30 cellular contexts compared by ENCODE assay signal in genomic region chr5:57690724-57691123, GRCh38.
"Had no signal": no experiment of that assay in that cellular context is flagged by ENCODE, and none has a peak within 500 bp of the region (broad histone marks: within the 10 kb centered on the region; RNA-seq: fewer than 3 reads in every experiment).

No MANE protein-coding gene starts in this region.

- H3K4me2 ChIP-seq: KMS-11 had no signal

- H3K36me3 ChIP-seq: breast epithelium, MG63 had no signal

- H3K9me3 ChIP-seq: breast epithelium, MG63 had no signal

- H3K27ac ChIP-seq: breast epithelium, KMS-11, VCaP had no signal

- H3K27me3 ChIP-seq: breast epithelium, MG63 had no signal

- H3K4me3 Mint-ChIP-seq: activated CD8-positive, alpha-beta T cell treated with anti-CD3 and anti-CD28 coated beads, Interleukin-2, amount 10 ng/mL, durations not matched to agents 7 days and 5 days; activated naive CD4-positive, alpha-beta T cell treated with anti-CD3 and anti-CD28 coated beads, Interleukin-2, amount 50 U/mL, for 24 hours; IgD-negative memory B cell; T-cell had no signal

- H3K4me1 Mint-ChIP-seq: activated naive CD4-positive, alpha-beta T cell treated with anti-CD3 and anti-CD28 coated beads, Interleukin-2, amount 50 U/mL, for 24 hours; IgD-negative memory B cell; T-cell had no signal

- H3K36me3 Mint-ChIP-seq: activated naive CD4-positive, alpha-beta T cell treated with anti-CD3 and anti-CD28 coated beads, Interleukin-2, amount 50 U/mL, for 24 hours; IgD-negative memory B cell; T-cell had no signal

- ATAC-seq: activated CD8-positive, alpha-beta T cell treated with anti-CD3 and anti-CD28 coated beads, Interleukin-2, amount 10 ng/mL, durations not matched to agents 7 days and 5 days; PC-3; T-cell had no signal

- H3K9me3 Mint-ChIP-seq: activated naive CD4-positive, alpha-beta T cell treated with anti-CD3 and anti-CD28 coated beads, Interleukin-2, amount 50 U/mL, for 24 hours; IgD-negative memory B cell; T-cell had no signal

- H3K27ac Mint-ChIP-seq: activated CD8-positive, alpha-beta T cell treated with anti-CD3 and anti-CD28 coated beads, Interleukin-2, amount 10 ng/mL, durations not matched to agents 7 days and 5 days; activated naive CD4-positive, alpha-beta T cell treated with anti-CD3 and anti-CD28 coated beads, Interleukin-2, amount 50 U/mL, for 24 hours; IgD-negative memory B cell; T-cell had no signal

- DNase-seq: activated CD4-positive, alpha-beta T cell treated with anti-CD3 and anti-CD28 coated beads, Interleukin-2, amount 50 U/mL, for 1 hour; activated CD4-positive, CD25-positive, alpha-beta regulatory T cell; activated CD8-positive, alpha-beta memory T cell treated with anti-CD3 and anti-CD28 coated beads, Interleukin-2, amount 50 U/mL, for 48 hours; activated CD8-positive, alpha-beta T cell treated with anti-CD3 and anti-CD28 coated beads, Interleukin-2, amount 10 ng/mL, durations not matched to agents 7 days and 5 days; activated T-cell treated with anti-CD3 and anti-CD28 coated beads, Interleukin-2, amount 50 U/mL, for 1 hour; aorta; central memory CD4-positive, alpha-beta T cell; MG63; MV-4-11; NCI-H1092 treated with DMSO at 0.1 percent for 48 hours; NCI-H1417 treated with DMSO at 0.1 percent for 48 hours; NCI-H1694; NCI-H2029; NCI-H2107; NCI-H2171 treated with DMSO at 0.1 percent for 48 hours; NCI-H345; NCI-H510A; NCI-H526 treated with DMSO at 0.1 percent for 48 hours; NCI-H82; NK-92 treated with Interleukin-12 subunit alpha and Interleukin-12 subunit beta, amount 100 ng/mL, for 24 hours; PC-3; SIG-M5; T-cell; T-helper 2 cell; T1000 had no signal

- H3K4me3 ChIP-seq: breast epithelium, MG63 had no signal

- H3K9ac ChIP-seq: KMS-11 had no signal
